8 cellular contexts compared by ENCODE assay signal in genomic region chr11:65420506-65421203, GRCh38. TPM values are rescaled to one million over a fixed set of nuclear protein-coding genes. Genes with fewer than 3 reads are reported as not detected.
A peak's percentile ranks its signal among the peaks of the same experiment; 100 is the strongest.
DNase-seq lines count a peak whose midpoint lies in the region; ATAC-seq and TF ChIP-seq lines count a peak whose summit lies in the region.

No MANE protein-coding gene starts in this region.

- H3K27ac ChIP-seq in SU-DHL-6 (ENCODE audit: low read depth, low read length) (peak overlapping the region; percentile 98), psoas muscle (peak overlapping the region; percentile 100)

- H4K20me1 ChIP-seq in SU-DHL-6 (ENCODE audit: low read depth, low read length): no peaks in the 10 kb centered on the region

- TF ChIP-seq CTCF in SU-DHL-6 (IDR thresholded peaks at IDR 0.05; ENCODE audit: insufficient read depth, low read length, poor library complexity, severe bottlenecking) (no peak), psoas muscle (IDR thresholded peaks at IDR 0.05) (no peak)

- ATAC-seq in psoas muscle: no peak

- WGBS in psoas muscle, 3 donors: 25 to 43% (median 30%) methylated on average over 6 of the region's 6 CpGs

- peak; percentile 89 to 93 for DNase-seq in erythroblast (lab: John Stamatoyannopoulos, UW)
- DNase-seq in psoas muscle: no peak
- no peak for DNase-seq in NCI-H128 (lab: John Stamatoyannopoulos, UW; ENCODE audit: unreplicated experiment)
- no peak for DNase-seq in NCI-H2029 (lab: John Stamatoyannopoulos, UW)
- no peak for DNase-seq in nucleus accumbens (lab: John Stamatoyannopoulos, UW)
- DNase-seq in HuH-7.5 (ENCODE audit: low spot score): no peak

- TF ChIP-seq POLR2A in erythroblast (IDR thresholded peaks at IDR 0.05; ENCODE audit: low read length): no peak

- H3K4me3 ChIP-seq in GM08714 (ENCODE audit: low read length) (peak overlapping the region; percentile 76; the same call in 1 of the 2 replicates), SU-DHL-6 (ENCODE audit: insufficient read depth, low read length, poor library complexity, severe bottlenecking) (peak overlapping the region; percentile 10), psoas muscle (peak overlapping the region; percentile 86)

- H2AFZ ChIP-seq in SU-DHL-6 (ENCODE audit: low read depth, low read length, severe bottlenecking): no peak overlapping the region

- peaks cover 40% of the 10 kb centered on the region for H3K4me1 ChIP-seq in psoas muscle

- intact Hi-C loops in psoas muscle (cut with DNase I): loop anchor here in 1 of 2 donors (1.0 kb wide), 1 partner anchor 78 kb away; no protein-coding TSS in a partner anchor

- H3F3A ChIP-seq in SU-DHL-6 (ENCODE audit: insufficient read depth): peaks cover 82% of the 10 kb centered on the region

- H3K36me3 ChIP-seq in SU-DHL-6 (ENCODE audit: low read length): peaks cover 3% of the 10 kb centered on the region; the same call in 1 of the 2 replicates
- H3K36me3 ChIP-seq in psoas muscle (ENCODE audit: insufficient read depth in 1 of 2, low read depth in 1 of 2): peaks cover 0 to 25% of the 10 kb centered on the region in 2 donors

- peak overlapping the region; percentile 99 for H3K9ac ChIP-seq in SU-DHL-6 (ENCODE audit: low read length)

- peak overlapping the region; percentile 98 for H3K4me2 ChIP-seq in SU-DHL-6 (ENCODE audit: low read depth, low read length, poor library complexity, severe bottlenecking)

- H3K79me2 ChIP-seq in SU-DHL-6 (ENCODE audit: insufficient read depth, low read length): peaks cover 40% of the 10 kb centered on the region

- H3K9me3 ChIP-seq in SU-DHL-6 (ENCODE audit: insufficient read depth, low read length) (no peaks in the 10 kb centered on the region), psoas muscle (no peaks in the 10 kb centered on the region)

- no peaks in the 10 kb centered on the region for H3K9me2 ChIP-seq in SU-DHL-6 (replicated peaks; ENCODE audit: insufficient read depth, low read length)

- no peaks in the 10 kb centered on the region for H3K27me3 ChIP-seq in SU-DHL-6 (ENCODE audit: low read length)
- no peaks in the 10 kb centered on the region for H3K27me3 ChIP-seq in psoas muscle (ENCODE audit: insufficient read depth in 3 of 3, low read length in 2 of 3)

RNA-seq across cellular contexts. Expression of gene NEAT1, which starts 1.9 kb away (rescaled TPM):
- total RNA-seq in psoas muscle: 1,000 to 10,000 TPM in 1 of 4 donors, 100 to 1,000 TPM in 3; 517 to 1,759 (median 646) TPM
- polyA plus RNA-seq in psoas muscle: 100 to 1,000 TPM; 474 to 758 (median 716) TPM

RNA-seq across cellular contexts. Expression of gene FRMD8, which starts 34.2 kb away (rescaled TPM):
- total RNA-seq in psoas muscle: 10 to 100 TPM in 3 of 4 donors, 1 to 10 TPM in 1; 7.4 to 27.7 (median 13.9) TPM
- 10 to 100 TPM; 10.6 to 20.8 (median 12.9) TPM for polyA plus RNA-seq in psoas muscle

RNA-seq across cellular contexts. Expression of gene SLC25A45, which starts 38.2 kb away (rescaled TPM):
- 1 to 10 TPM; 5.7 to 8.8 (median 7.2) TPM for total RNA-seq in psoas muscle
- polyA plus RNA-seq in psoas muscle: 10 to 100 TPM in 1 of 3 donors, 1 to 10 TPM in 2; 3.7 to 18.5 (median 6.1) TPM

Comparison
In these comparisons a context has a peak if more than half of its experiments do, and no peak if none do; other contexts are left out.
1. H3K4me3 ChIP-seq: peak in every context shown above with its lines; median percentile 86 in psoas muscle; 76 in GM08714; 10 in SU-DHL-6.
2. DNase-seq: peak in erythroblast (2 of 2); none in psoas muscle (0 of 2), NCI-H128 (single experiment), NCI-H2029 (single experiment), nucleus accumbens (0 of 56) and HuH-7.5 (single experiment).